ENCODE assay signal across 20 cellular contexts in the genomic region with DNA sequence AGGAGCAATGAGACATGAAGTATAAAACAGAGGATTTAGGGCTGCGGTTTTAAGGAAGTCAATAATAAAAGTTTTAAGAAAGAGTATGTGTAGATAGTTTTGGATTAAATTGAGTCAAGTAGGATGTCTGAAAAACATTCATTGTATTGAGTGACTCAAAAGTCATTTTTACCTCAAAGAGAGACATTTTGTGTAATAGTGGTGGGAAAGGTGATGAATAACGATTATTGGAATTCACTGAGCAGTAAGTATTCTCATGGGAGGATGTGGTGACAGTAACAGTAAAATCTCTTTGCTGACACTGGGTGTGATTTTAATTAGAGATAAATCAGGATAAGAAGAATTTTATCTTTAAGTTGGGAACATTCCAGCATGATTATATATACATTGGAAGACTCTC.
DNase-seq lines count a peak whose midpoint lies in the region; ATAC-seq and TF ChIP-seq lines count a peak whose summit lies in the region.
"Had no signal": no experiment of that assay in that cellular context is flagged by ENCODE, and none has a peak within 500 bp of the region (broad histone marks: within the 10 kb centered on the region; RNA-seq: fewer than 3 reads in every experiment).

No MANE protein-coding gene starts in this region.

- H3K27me3 Mint-ChIP-seq in activated naive CD4-positive, alpha-beta T cell treated with anti-CD3 and anti-CD28 coated beads for 36 hours (ENCODE audit: low read depth), result no peaks in the 10 kb centered on the region
- H3K27me3 Mint-ChIP-seq in progenitor cell of endocrine pancreas, result no peaks in the 10 kb centered on the region
- H3K27me3 Mint-ChIP-seq: CD8-positive, alpha-beta memory T cell had no signal

- CTCF ChIA-PET in PC-3 (lab: Charles Lee), result no interaction called here
- CTCF ChIA-PET in activated naive CD4-positive, alpha-beta T cell treated with anti-CD3 and anti-CD28 coated beads for 36 hours (lab: Charles Lee), result no interaction called here

- H3K36me3 ChIP-seq in BLaER1, result no peaks in the 10 kb centered on the region
- H3K36me3 ChIP-seq in PC-3 (ENCODE audit: low read depth, low read length), result no peaks in the 10 kb centered on the region
- H3K36me3 ChIP-seq in brain microvascular endothelial cell (replicated peaks), result no peaks in the 10 kb centered on the region
- H3K36me3 ChIP-seq: Peyer's patch had no signal

- TF ChIP-seq CTCF in PC-3 (conservative IDR thresholded peaks at IDR 0.05; ENCODE audit: low read depth, low read length) (no peak), brain microvascular endothelial cell (IDR thresholded peaks at IDR 0.05; ENCODE audit: low read depth, low read length, missing control alignments) (no peak), progenitor cell of endocrine pancreas (IDR thresholded peaks at IDR 0.05; ENCODE audit: unreplicated experiment) (no peak)

- H2AFZ ChIP-seq in PC-3 (ENCODE audit: low read length), result no peak overlapping the region

- BruUV-seq in PC-3 (replicated peaks; lab: Mats Ljungman, UMichigan), result no TSS peak

- H4K20me1 ChIP-seq in BLaER1 (no peaks in the 10 kb centered on the region), PC-3 (ENCODE audit: low read length) (no peaks in the 10 kb centered on the region)

- intact Hi-C loops in PC-3 (cut with micrococcal nuclease), result no loop called here
- intact Hi-C loops in activated naive CD4-positive, alpha-beta T cell treated with anti-CD3 and anti-CD28 coated beads for 36 hours (cut with micrococcal nuclease), result no loop called here

- POLR2A ChIA-PET in PC-3 (lab: Charles Lee; ENCODE audit: unreplicated experiment), result no interaction called here

- H3K4me2 ChIP-seq in BLaER1, result peak overlapping the region; percentile 50
- H3K4me2 ChIP-seq in PC-3 (ENCODE audit: low read length), result no peak overlapping the region
- H3K4me2 ChIP-seq: A549, KMS-11 had no signal

- H3K36me3 Mint-ChIP-seq in activated naive CD4-positive, alpha-beta T cell treated with anti-CD3 and anti-CD28 coated beads for 36 hours (ENCODE audit: low read depth), result no peaks in the 10 kb centered on the region
- no peaks in the 10 kb centered on the region for H3K36me3 Mint-ChIP-seq in progenitor cell of endocrine pancreas (ENCODE audit: insufficient read depth)
- H3K36me3 Mint-ChIP-seq: CD8-positive, alpha-beta memory T cell had no signal

- H3K4me1 ChIP-seq in BLaER1 (peaks cover 10% of the 10 kb centered on the region), PC-3 (ENCODE audit: insufficient read depth, low read length) (no peaks in the 10 kb centered on the region)
- H3K4me1 ChIP-seq: A549, Peyer's patch had no signal

- no peaks in the 10 kb centered on the region for H3K27me3 ChIP-seq in BLaER1
- H3K27me3 ChIP-seq in PC-3 (ENCODE audit: low read length), result no peaks in the 10 kb centered on the region
- no peaks in the 10 kb centered on the region for H3K27me3 ChIP-seq in brain microvascular endothelial cell (replicated peaks)
- H3K27me3 ChIP-seq: Peyer's patch had no signal

- in situ Hi-C loops in brain microvascular endothelial cell (cut with HindIII; ENCODE audit: low pct_ligation_motif_present, low sequenced_read_pairs), result no loop called here

- H3K27ac Mint-ChIP-seq in activated naive CD4-positive, alpha-beta T cell treated with anti-CD3 and anti-CD28 coated beads for 36 hours, result no peak overlapping the region
- no peak overlapping the region for H3K27ac Mint-ChIP-seq in progenitor cell of endocrine pancreas
- H3K27ac Mint-ChIP-seq: CD8-positive, alpha-beta memory T cell; HFFc6 had no signal

- no peaks in the 10 kb centered on the region for H3K9me3 ChIP-seq in BLaER1
- H3K9me3 ChIP-seq in PC-3 (ENCODE audit: low read length), result no peaks in the 10 kb centered on the region
- H3K9me3 ChIP-seq: A549, Peyer's patch had no signal

- H3F3A ChIP-seq in PC-3 (ENCODE audit: low read length, unreplicated experiment), result no peaks in the 10 kb centered on the region

- H3K9me3 Mint-ChIP-seq in activated naive CD4-positive, alpha-beta T cell treated with anti-CD3 and anti-CD28 coated beads for 36 hours, result no peaks in the 10 kb centered on the region
- H3K9me3 Mint-ChIP-seq in progenitor cell of endocrine pancreas (ENCODE audit: low read depth), result peaks cover 16% of the 10 kb centered on the region

- no peak for ATAC-seq in PC-3
- ATAC-seq: A549 had no signal

- H3K79me2 ChIP-seq in PC-3 (ENCODE audit: low read length), result no peaks in the 10 kb centered on the region

- DNase-seq in PC-3 (peak; percentile 1), brain microvascular endothelial cell (no peak), skeletal muscle cell (ENCODE audit: low read depth) (peak; percentile 1), NCI-H1105 treated with DMSO at 0.1 percent for 48 hours (lab: John Stamatoyannopoulos, UW) (no peak), progenitor cell of endocrine pancreas (ENCODE audit: low spot score, unreplicated experiment) (no peak), NCI-H146 (lab: John Stamatoyannopoulos, UW) (no peak)
- DNase-seq in activated naive CD4-positive, alpha-beta T cell treated with anti-CD3 and anti-CD28 coated beads for 36 hours, result no peak
- DNase-seq: C1 segment of cervical spinal cord; CD8-positive, alpha-beta memory T cell; DMS79; H7; HFFc6; NCI-H1436 treated with DMSO at 0.1 percent for 48 hours; NCI-H2081; Peyer's patch; Right ventricle myocardium superior had no signal

- H3K4me3 ChIP-seq in BLaER1, result no peak overlapping the region
- H3K4me3 ChIP-seq in PC-3 (ENCODE audit: low read length), result no peak overlapping the region
- no peak overlapping the region for H3K4me3 ChIP-seq in brain microvascular endothelial cell (ENCODE audit: low read depth, low read length)
- no peak overlapping the region for H3K4me3 ChIP-seq in skeletal muscle cell (ENCODE audit: low read depth, low read length)
- H3K4me3 ChIP-seq: A549, Peyer's patch, SK-N-MC had no signal

- no peak overlapping the region for H3K4me3 Mint-ChIP-seq in activated naive CD4-positive, alpha-beta T cell treated with anti-CD3 and anti-CD28 coated beads for 36 hours
- no peak overlapping the region for H3K4me3 Mint-ChIP-seq in progenitor cell of endocrine pancreas (ENCODE audit: low read depth)
- H3K4me3 Mint-ChIP-seq: CD8-positive, alpha-beta memory T cell; HFFc6 had no signal

- no peak overlapping the region for H3K27ac ChIP-seq in BLaER1
- no peak overlapping the region for H3K27ac ChIP-seq in PC-3 (ENCODE audit: low read length)
- peak overlapping the region; percentile 48 for H3K27ac ChIP-seq in brain microvascular endothelial cell
- H3K27ac ChIP-seq: A549, KMS-11, Peyer's patch, SK-N-MC had no signal

- H3K9ac ChIP-seq in BLaER1 (no peak overlapping the region), PC-3 (ENCODE audit: low read length) (no peak overlapping the region)
- H3K9ac ChIP-seq: KMS-11 had no signal

- H3K9me2 ChIP-seq in PC-3 (replicated peaks; ENCODE audit: low read length), result no peaks in the 10 kb centered on the region

- H3K4me1 Mint-ChIP-seq in activated naive CD4-positive, alpha-beta T cell treated with anti-CD3 and anti-CD28 coated beads for 36 hours (ENCODE audit: low read depth), result no peaks in the 10 kb centered on the region
- no peaks in the 10 kb centered on the region for H3K4me1 Mint-ChIP-seq in progenitor cell of endocrine pancreas (ENCODE audit: low read depth)
- H3K4me1 Mint-ChIP-seq: CD8-positive, alpha-beta memory T cell had no signal

Comparison
In these comparisons a context has a peak if more than half of its experiments do, and no peak if none do; other contexts are left out.
1. DNase-seq: peak in PC-3 (single experiment) and skeletal muscle cell (single experiment); none in brain microvascular endothelial cell (single experiment), activated naive CD4-positive, alpha-beta T cell treated with anti-CD3 and anti-CD28 coated beads for 36 hours (single experiment), NCI-H1105 treated with DMSO at 0.1 percent for 48 hours (single experiment), progenitor cell of endocrine pancreas (single experiment) and NCI-H146 (single experiment).